ENCODE assay signal across 25 cellular contexts in the genomic region with DNA sequence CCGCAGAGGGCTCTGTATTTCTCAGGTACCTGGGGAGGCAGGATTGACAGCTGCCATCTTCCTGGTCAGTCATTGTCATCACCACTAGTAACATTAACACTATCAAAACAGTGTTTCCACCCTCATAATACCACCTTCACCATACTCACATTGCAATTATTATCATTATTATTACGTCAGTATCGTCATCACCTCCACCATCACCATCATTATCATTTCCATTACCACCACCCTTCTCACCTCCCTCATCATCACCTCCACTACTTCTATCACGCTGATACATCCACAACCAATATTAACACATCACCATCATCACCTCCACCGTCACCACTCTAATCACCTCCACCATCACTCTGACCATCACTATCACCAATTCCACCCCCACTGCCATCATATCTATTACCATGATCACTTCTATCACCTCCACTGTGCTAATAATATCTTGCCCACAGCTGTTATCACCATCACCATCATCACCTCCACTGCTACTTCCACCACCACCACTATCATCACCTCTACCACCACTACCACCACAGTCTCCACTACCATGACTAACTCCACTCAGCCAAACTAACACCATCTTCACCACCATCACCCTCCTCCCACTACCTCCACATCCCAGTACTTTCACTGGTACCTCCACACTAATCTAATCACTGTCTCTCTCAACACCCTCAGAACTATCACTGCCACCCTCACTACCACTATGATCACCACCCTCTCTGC.
"Had no signal": no experiment of that assay in that cellular context is flagged by ENCODE, and none has a peak within 500 bp of the region (broad histone marks: within the 10 kb centered on the region; RNA-seq: fewer than 3 reads in every experiment).

No MANE protein-coding gene starts in this region.

- H3K27ac ChIP-seq: coronary artery, esophagus squamous epithelium, gastroesophageal sphincter, neutrophil, ovary, prostate gland, spleen, thyroid gland, upper lobe of right lung had no signal

- H3K4me3 Mint-ChIP-seq: activated B cell treated with CpG ODN at 0.5 μM for 24 hours; activated naive CD8-positive, alpha-beta T cell; activated T-helper 1 cell treated with anti-CD3 and anti-CD28 coated beads, Interleukin-12 subunit alpha, Interleukin-12 subunit beta, Interleukin-2, Interleukin-4 antibody, amounts not matched to agents 30 ng/mL and 10 ng/mL and 1 ng/mL, durations not matched to agents 14 hours and 24 hours and 36 hours; endodermal cell; T-helper 1 cell treated with Interleukin-12 subunit alpha and Interleukin-12 subunit beta and Interleukin-4 antibody, amounts not matched to agents 30 μg/mL and 1 μg/mL, for 36 hours had no signal

- DNase-seq: activated B cell treated with CpG ODN at 0.5 μM for 24 hours; activated CD4-positive, alpha-beta T cell treated with anti-CD3 and anti-CD28 coated beads for 4 hours; activated CD4-positive, alpha-beta T cell treated with anti-CD3 and anti-CD28 coated beads, Interleukin-2, amount 50 U/mL, for 48 hours; amygdala; cerebellar nuclear complex; endodermal cell; esophagus squamous epithelium; head of caudate nucleus; left colon; mesenchymal stem cell; ovary; spleen; stimulated activated CD4-positive, alpha-beta T cell treated with anti-CD3 and anti-CD28 coated beads, Interleukin-4, amount 100 ng/mL, for 1 hour; stimulated activated naive CD4-positive, alpha-beta T cell treated with Interleukin-2 at 50 U/mL for 16 hours; substantia nigra; thyroid gland; upper lobe of right lung had no signal

- H3K27me3 Mint-ChIP-seq: activated B cell treated with CpG ODN at 0.5 μM for 24 hours; activated naive CD8-positive, alpha-beta T cell had no signal

- H3K4me1 ChIP-seq: esophagus squamous epithelium, prostate gland, thyroid gland, upper lobe of right lung had no signal

- FAIRE-seq: keratinocyte had no signal

- H3K27me3 ChIP-seq: gastroesophageal sphincter, neutrophil, ovary, spleen, thyroid gland, upper lobe of right lung had no signal

- H3K36me3 Mint-ChIP-seq: activated naive CD8-positive, alpha-beta T cell had no signal

- H3K27ac Mint-ChIP-seq: activated B cell treated with CpG ODN at 0.5 μM for 24 hours; activated naive CD8-positive, alpha-beta T cell; activated T-helper 1 cell treated with anti-CD3 and anti-CD28 coated beads, Interleukin-12 subunit alpha, Interleukin-12 subunit beta, Interleukin-2, Interleukin-4 antibody, amounts not matched to agents 30 ng/mL and 10 ng/mL and 1 ng/mL, durations not matched to agents 14 hours and 24 hours and 36 hours; endodermal cell; T-helper 1 cell treated with Interleukin-12 subunit alpha and Interleukin-12 subunit beta and Interleukin-4 antibody, amounts not matched to agents 30 μg/mL and 1 μg/mL, for 36 hours had no signal

- H3K4me3 ChIP-seq: coronary artery, esophagus squamous epithelium, gastroesophageal sphincter, ovary, prostate gland, spleen, thyroid gland, upper lobe of right lung had no signal

- H3K4me1 Mint-ChIP-seq: activated B cell treated with CpG ODN at 0.5 μM for 24 hours had no signal

- H3K36me3 ChIP-seq: esophagus squamous epithelium, gastroesophageal sphincter, neutrophil, ovary, prostate gland, spleen, thyroid gland, upper lobe of right lung had no signal

- H3K9me3 ChIP-seq: esophagus squamous epithelium, gastroesophageal sphincter, neutrophil, ovary, prostate gland, spleen, thyroid gland, upper lobe of right lung had no signal

- ATAC-seq: gastroesophageal sphincter, left colon, upper lobe of right lung had no signal

- H3K9me3 Mint-ChIP-seq: activated B cell treated with CpG ODN at 0.5 μM for 24 hours; activated T-helper 1 cell treated with anti-CD3 and anti-CD28 coated beads, Interleukin-12 subunit alpha, Interleukin-12 subunit beta, Interleukin-2, Interleukin-4 antibody, amounts not matched to agents 30 ng/mL and 10 ng/mL and 1 ng/mL, durations not matched to agents 14 hours and 24 hours and 36 hours; endodermal cell; T-helper 1 cell treated with Interleukin-12 subunit alpha and Interleukin-12 subunit beta and Interleukin-4 antibody, amounts not matched to agents 30 μg/mL and 1 μg/mL, for 36 hours had no signal
